Comparison of ENCODE assay signal across 8 cellular contexts in genomic region chr1:155006601-155007101, GRCh38. TPM values are rescaled to one million over a fixed set of nuclear protein-coding genes. Genes with fewer than 3 reads are reported as not detected.
A peak's percentile ranks its signal among the peaks of the same experiment; 100 is the strongest.
DNase-seq lines count a peak whose midpoint lies in the region; ATAC-seq, FAIRE-seq and TF ChIP-seq lines count a peak whose summit lies in the region.

No MANE protein-coding gene starts in this region.

- ATAC-seq in lung (ENCODE audit: insufficient read depth, low FRiP score) (no peak), HG03565 (IDR thresholded peaks at IDR 0.05; ENCODE audit: unreplicated experiment) (no peak), GM18907 (IDR thresholded peaks at IDR 0.05; ENCODE audit: unreplicated experiment) (no peak)

- TF ChIP-seq POLR2A in GM12892 (IDR thresholded peaks at IDR 0.05; ENCODE audit: low read depth, low read length) (no peak), adrenal gland (IDR thresholded peaks at IDR 0.05) (no peak), vagina (IDR thresholded peaks at IDR 0.05) (no peak)

- H3K36me3 ChIP-seq in adrenal gland (replicated peaks in 1 of 2) (no peaks in the 10 kb centered on the region), lung (ENCODE audit: control insufficient read depth in 2 of 2, insufficient read depth in 2 of 2, low read length in 2 of 2) (no peaks in the 10 kb centered on the region), vagina (no peaks in the 10 kb centered on the region)

- WGBS in adrenal gland, 4 donors: 34 to 63% (median 43%) methylated on average over 2 of the region's 2 CpGs
- 15 to 17% methylated on average over 2 of the region's 2 CpGs for WGBS in lung, 2 donors

- H3K27me3 ChIP-seq in adrenal gland: no peaks in the 10 kb centered on the region
- H3K27me3 ChIP-seq in lung (ENCODE audit: control insufficient read depth, insufficient read depth): no peaks in the 10 kb centered on the region
- H3K27me3 ChIP-seq in vagina: no peaks in the 10 kb centered on the region

- peaks cover 59 to 65% of the 10 kb centered on the region in 2 donors for H3K4me1 ChIP-seq in adrenal gland (replicated peaks in 1 of 2)
- H3K4me1 ChIP-seq in lung (ENCODE audit: control insufficient read depth in 2 of 2, insufficient read depth in 2 of 2, low read length in 2 of 2): peaks cover 13 to 49% of the 10 kb centered on the region in 2 donors
- peaks cover 80% of the 10 kb centered on the region for H3K4me1 ChIP-seq in vagina

- no peak for DNase-seq in GM12892 (ENCODE audit: insufficient read length)
- DNase-seq in NOMO-1 treated with DMSO at 0.1 percent for 48 hours (lab: John Stamatoyannopoulos, UW; ENCODE audit: unreplicated experiment): peak; percentile 65
- peak in 3 of 7 donors; percentile 15 to 61 (median 34) for DNase-seq in adrenal gland
- DNase-seq in lung (ENCODE audit: low spot score): no peak
- no peak for DNase-seq in vagina (ENCODE audit: extremely low spot score in 2 of 2)
- no peak for DNase-seq in NCI-H748 (lab: John Stamatoyannopoulos, UW; ENCODE audit: unreplicated experiment)

- intact Hi-C loops in adrenal gland (cut with DNase I): no loop called here
- intact Hi-C loops in vagina (cut with DNase I): no loop called here

- H3K27ac ChIP-seq in adrenal gland (peak overlapping the region in 4 of 5 donors; percentile 87 to 99 (median 96)), lung (ENCODE audit: low read depth in 1 of 2, low read length in 1 of 2) (peak overlapping the region; percentile 63 to 68), vagina (peak overlapping the region; percentile 99)

- FAIRE-seq in GM12892 (lab: Jason Lieb, UNC): peak; percentile 89

- H3K4me3 ChIP-seq in adrenal gland (peak overlapping the region in 1 of 4 donors; percentile 41), lung (no peak overlapping the region), vagina (no peak overlapping the region)

- H3K9me3 ChIP-seq in adrenal gland (replicated peaks in 1 of 3) (no peaks in the 10 kb centered on the region), lung (ENCODE audit: control insufficient read depth in 2 of 2, insufficient read depth in 1 of 2, low read length in 1 of 2) (no peaks in the 10 kb centered on the region), vagina (no peaks in the 10 kb centered on the region)

- TF ChIP-seq CTCF in adrenal gland (IDR thresholded peaks at IDR 0.05) (no peak), lung (IDR thresholded peaks at IDR 0.05; ENCODE audit: control extremely low read depth, extremely low read depth) (no peak), vagina (IDR thresholded peaks at IDR 0.05) (no peak)

RNA-seq across cellular contexts. Expression of gene ZBTB7B, which starts 4.0 kb away (rescaled TPM):
- 9.8 TPM for polyA plus RNA-seq in GM12892 (2012; ENCODE audit: missing spikeins)
- total RNA-seq in adrenal gland (100 to 1,000 TPM in 1 of 8 donors, 10 to 100 TPM in 7; 60.1 to 126 (median 83.5) TPM), lung (10 to 100 TPM; 41.9 to 83.3 TPM), vagina (77.6 TPM)
- polyA plus RNA-seq in adrenal gland (10 to 100 TPM; 22.4 to 97.3 (median 27.9) TPM), lung (10 to 100 TPM; 52.6 to 57.8 TPM)

RNA-seq across cellular contexts. Expression of gene LENEP, which starts 13.3 kb away (rescaled TPM):
- polyA plus RNA-seq in GM12892 (2012; ENCODE audit: missing spikeins): not detected
- total RNA-seq in adrenal gland: not detected
- polyA plus RNA-seq in adrenal gland: not detected
- total RNA-seq in lung: under 1 TPM in 1 of 2 donors, not detected in 1; 0.89 TPM
- under 1 TPM in 1 of 2 donors, not detected in 1; 0.31 TPM for polyA plus RNA-seq in lung
- total RNA-seq in vagina: not detected

RNA-seq across cellular contexts. Expression of gene FLAD1, which starts 23.5 kb away (rescaled TPM):
- 38.1 TPM for polyA plus RNA-seq in GM12892 (2012; ENCODE audit: missing spikeins)
- total RNA-seq in adrenal gland: 10 to 100 TPM; 21.6 to 43.0 (median 28.6) TPM
- 10 to 100 TPM; 30.7 to 65.5 (median 41.1) TPM for polyA plus RNA-seq in adrenal gland
- total RNA-seq in lung: 10 to 100 TPM; 10.9 to 37.0 TPM
- 10 to 100 TPM; 29.3 to 31.9 TPM for polyA plus RNA-seq in lung
- total RNA-seq in vagina: 20.6 TPM

RNA-seq across cellular contexts. Expression of gene DCST2, which starts 26.9 kb away (rescaled TPM):
- polyA plus RNA-seq in GM12892 (2012; ENCODE audit: missing spikeins): not detected
- total RNA-seq in adrenal gland: 1 to 10 TPM in 3 of 8 donors, under 1 TPM in 3, not detected in 2; 0.14 to 2.4 (median 1.1) TPM
- polyA plus RNA-seq in adrenal gland: 10 to 100 TPM in 1 of 3 donors, 1 to 10 TPM in 1, under 1 TPM in 1; 0.24 to 15.2 (median 8.5) TPM
- 1 to 10 TPM in 1 of 2 donors, under 1 TPM in 1; 0.31 to 1.7 TPM for total RNA-seq in lung
- polyA plus RNA-seq in lung: 1 to 10 TPM in 1 of 2 donors, under 1 TPM in 1; 0.77 to 1.7 TPM
- 7.9 TPM for total RNA-seq in vagina

RNA-seq across cellular contexts. Expression of gene DCST1, which starts 27.0 kb away (rescaled TPM):
- polyA plus RNA-seq in GM12892 (2012; ENCODE audit: missing spikeins): not detected
- total RNA-seq in adrenal gland (not detected), lung (under 1 TPM in 1 of 2 donors, not detected in 1; 0.20 TPM), vagina (not detected)
- polyA plus RNA-seq in adrenal gland (not detected), lung (under 1 TPM in 1 of 2 donors, not detected in 1; 0.08 TPM)
